ENCODE assay signal across 21 cellular contexts in the genomic region with DNA sequence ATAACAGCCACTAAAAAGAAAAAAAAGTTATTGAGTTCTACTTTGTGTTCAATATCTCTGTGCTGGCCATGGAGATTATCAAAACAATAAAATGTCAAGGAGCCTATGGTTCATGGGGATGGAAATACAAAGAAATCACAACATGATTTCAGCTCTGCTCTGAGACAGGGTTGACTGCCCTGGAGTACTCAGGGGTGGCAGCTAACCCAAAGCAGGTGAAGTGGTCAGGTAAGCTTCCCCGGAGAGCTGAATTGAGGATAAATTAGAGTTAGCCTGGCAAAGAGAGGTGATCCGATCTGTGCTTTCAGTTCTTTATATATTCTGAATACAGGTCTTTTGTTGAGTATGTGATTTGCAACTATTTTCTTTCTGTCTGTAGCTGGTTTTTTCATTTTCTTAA.
DNase-seq lines count a peak whose midpoint lies in the region; ATAC-seq and TF ChIP-seq lines count a peak whose summit lies in the region.
"Had no signal": no experiment of that assay in that cellular context is flagged by ENCODE, and none has a peak within 500 bp of the region (broad histone marks: within the 10 kb centered on the region; RNA-seq: fewer than 3 reads in every experiment).

No MANE protein-coding gene starts in this region.

- no peak for ATAC-seq in CD4-positive, CD25-positive, alpha-beta regulatory T cell (ENCODE audit: low read depth in 2 of 2)
- no peak for ATAC-seq in activated CD8-positive, alpha-beta T cell treated with anti-CD3 and anti-CD28 coated beads for 36 hours
- ATAC-seq: A549 had no signal

- no peak overlapping the region for H3K4me3 Mint-ChIP-seq in CD4-positive, CD25-positive, alpha-beta regulatory T cell
- H3K4me3 Mint-ChIP-seq in activated CD8-positive, alpha-beta T cell treated with anti-CD3 and anti-CD28 coated beads for 36 hours, result no peak overlapping the region
- H3K4me3 Mint-ChIP-seq: CD14-positive monocyte; CD4-positive, alpha-beta memory T cell had no signal

- DNase-seq in CD4-positive, CD25-positive, alpha-beta regulatory T cell, result no peak
- DNase-seq in left kidney (ENCODE audit: low read depth, low spot score) (peak; percentile 18), NOMO-1 treated with DMSO at 0.1 percent for 48 hours (lab: John Stamatoyannopoulos, UW; ENCODE audit: unreplicated experiment) (no peak)
- no peak for DNase-seq in activated CD8-positive, alpha-beta T cell treated with anti-CD3 and anti-CD28 coated beads for 36 hours
- no peak for DNase-seq in stimulated activated CD4-positive, alpha-beta T cell treated with anti-CD3 and anti-CD28 coated beads, Interleukin-12 subunit alpha, Interleukin-12 subunit beta, amount 100 ng/mL, for 4 hours
- DNase-seq: 8988T; ACHN; AML-193; BE2C; Calu3; CD4-positive, alpha-beta memory T cell; COR-L47; DMS53; DMS79 treated with DMSO at 0.1 percent for 48 hours; GF-D8; H7; HCEC 1CT had no signal

- H3K4me1 ChIP-seq in CD4-positive, CD25-positive, alpha-beta regulatory T cell (ENCODE audit: control insufficient read depth, insufficient read depth, low read length, poor library complexity, severe bottlenecking), result no peaks in the 10 kb centered on the region
- no peaks in the 10 kb centered on the region for H3K4me1 ChIP-seq in HEK293 (ENCODE audit: control insufficient read depth, insufficient read depth, low read length)
- H3K4me1 ChIP-seq: BE2C had no signal

- peaks cover 10% of the 10 kb centered on the region for H3K36me3 Mint-ChIP-seq in CD4-positive, CD25-positive, alpha-beta regulatory T cell
- peaks cover 2% of the 10 kb centered on the region for H3K36me3 Mint-ChIP-seq in activated CD8-positive, alpha-beta T cell treated with anti-CD3 and anti-CD28 coated beads for 36 hours (ENCODE audit: low read depth)

- no peak overlapping the region for H3K27ac ChIP-seq in CD4-positive, CD25-positive, alpha-beta regulatory T cell (ENCODE audit: insufficient read depth, low read length, poor library complexity, severe bottlenecking)
- no peak overlapping the region for H3K27ac ChIP-seq in HEK293 (ENCODE audit: extremely low read depth, low read depth, low read length)
- H3K27ac ChIP-seq: A549; BLaER1 treated with 17β-estradiol and CSF1 and Interleukin-3, amounts not matched to agents 10 nM and 100 nM had no signal

- POLR2A ChIA-PET in HEK293 (lab: Yijun Ruan, JAX), result no interaction called here
- POLR2A ChIA-PET in activated CD8-positive, alpha-beta T cell treated with anti-CD3 and anti-CD28 coated beads for 36 hours (lab: Charles Lee), result no interaction called here

- no peak overlapping the region for H3K4me3 ChIP-seq in CD4-positive, CD25-positive, alpha-beta regulatory T cell (ENCODE audit: low read depth, low read length)
- H3K4me3 ChIP-seq in HEK293 (ENCODE audit: low read depth, low read length), result no peak overlapping the region
- H3K4me3 ChIP-seq: A549; BLaER1 treated with 17β-estradiol and CSF1 and Interleukin-3, amounts not matched to agents 10 nM and 100 nM had no signal

- no peaks in the 10 kb centered on the region for H3K9me3 Mint-ChIP-seq in CD4-positive, CD25-positive, alpha-beta regulatory T cell
- H3K9me3 Mint-ChIP-seq in activated CD8-positive, alpha-beta T cell treated with anti-CD3 and anti-CD28 coated beads for 36 hours, result no peaks in the 10 kb centered on the region
- H3K9me3 Mint-ChIP-seq: CD14-positive monocyte had no signal

- peaks cover 4% of the 10 kb centered on the region for H3K27me3 ChIP-seq in CD4-positive, CD25-positive, alpha-beta regulatory T cell (ENCODE audit: control insufficient read depth, insufficient read depth, low read length)
- H3K27me3 ChIP-seq: BE2C; BLaER1 treated with 17β-estradiol and CSF1 and Interleukin-3, amounts not matched to agents 10 nM and 100 nM had no signal

- TF ChIP-seq CTCF in HEK293 (tag by site-specific recombination; IDR thresholded peaks at IDR 0.05), result no peak
- TF ChIP-seq CTCF in activated CD8-positive, alpha-beta T cell treated with anti-CD3 and anti-CD28 coated beads for 36 hours (IDR thresholded peaks at IDR 0.05), result no peak

- H3K9me3 ChIP-seq in CD4-positive, CD25-positive, alpha-beta regulatory T cell (ENCODE audit: control insufficient read depth in 2 of 2, low read length in 2 of 2), result no peaks in the 10 kb centered on the region
- H3K9me3 ChIP-seq in HEK293 (ENCODE audit: control insufficient read depth, insufficient read depth, low read depth, low read length), result no peaks in the 10 kb centered on the region
- H3K9me3 ChIP-seq: A549; BE2C; BLaER1 treated with 17β-estradiol and CSF1 and Interleukin-3, amounts not matched to agents 10 nM and 100 nM had no signal

- H3K27ac Mint-ChIP-seq in CD4-positive, CD25-positive, alpha-beta regulatory T cell, result peak overlapping the region in 2 of 3 donors; percentile 11 to 31
- no peak overlapping the region for H3K27ac Mint-ChIP-seq in activated CD8-positive, alpha-beta T cell treated with anti-CD3 and anti-CD28 coated beads for 36 hours
- H3K27ac Mint-ChIP-seq: CD4-positive, alpha-beta memory T cell had no signal

- intact Hi-C loops in activated CD8-positive, alpha-beta T cell treated with anti-CD3 and anti-CD28 coated beads for 36 hours (cut with micrococcal nuclease), result no loop called here

- CTCF ChIA-PET in HEK293 (lab: Yijun Ruan, JAX), result interaction anchor here (0.9 kb wide), 1 partner anchor 10 kb away, joined by 4 read pairs; no protein-coding TSS in a partner anchor
- CTCF ChIA-PET in activated CD8-positive, alpha-beta T cell treated with anti-CD3 and anti-CD28 coated beads for 36 hours (lab: Charles Lee), result no interaction called here

- H3K27me3 Mint-ChIP-seq in CD4-positive, CD25-positive, alpha-beta regulatory T cell, result no peaks in the 10 kb centered on the region
- peaks cover 3% of the 10 kb centered on the region for H3K27me3 Mint-ChIP-seq in activated CD8-positive, alpha-beta T cell treated with anti-CD3 and anti-CD28 coated beads for 36 hours

- peaks cover 0 to 11% (median 0%) of the 10 kb centered on the region in 4 donors for H3K4me1 Mint-ChIP-seq in CD4-positive, CD25-positive, alpha-beta regulatory T cell
- peaks cover 6% of the 10 kb centered on the region for H3K4me1 Mint-ChIP-seq in activated CD8-positive, alpha-beta T cell treated with anti-CD3 and anti-CD28 coated beads for 36 hours (ENCODE audit: low read depth)

- H3K36me3 ChIP-seq in CD4-positive, CD25-positive, alpha-beta regulatory T cell (ENCODE audit: control insufficient read depth, insufficient read depth, low read length), result peaks cover 6% of the 10 kb centered on the region
- peaks cover 6 to 12% of the 10 kb centered on the region in 2 experiments; a peak in 2 of 3 replicates for H3K36me3 ChIP-seq in HEK293 (ENCODE audit: control insufficient read depth in 2 of 2, insufficient read depth in 1 of 2, low read length in 2 of 2)
- H3K36me3 ChIP-seq: BE2C had no signal

TF ChIP-seq in HEK293, 187 proteins besides CTCF, POLR2A, EP300 and RAD21:
- no peak for TF ChIP-seq GLIS1 (tag by site-specific recombination; IDR thresholded peaks at IDR 0.05)
- 0 out of 2 replicates have a peak, but pooled peaks have one; percentile 33 for TF ChIP-seq ZNF10 (tag by site-specific recombination; IDR thresholded peaks at IDR 0.05)
- no peak for TF ChIP-seq GLI2 (tag by site-specific recombination; IDR thresholded peaks at IDR 0.05; ENCODE audit: borderline replicate concordance, low read depth)
- TF ChIP-seq SP3 (tag by site-specific recombination; IDR thresholded peaks at IDR 0.05), result no peak
- TF ChIP-seq ZNF624 (tag by site-specific recombination; IDR thresholded peaks at IDR 0.05), result no peak
